ENCODE assay signal across 25 cellular contexts in genomic region chrX:7062276-7062675, GRCh38.
DNase-seq lines count a peak whose midpoint lies in the region; ATAC-seq and TF ChIP-seq lines count a peak whose summit lies in the region.
"Had no signal": no experiment of that assay in that cellular context is flagged by ENCODE, and none has a peak within 500 bp of the region (broad histone marks: within the 10 kb centered on the region; RNA-seq: fewer than 3 reads in every experiment).

No MANE protein-coding gene starts in this region.

- H3K27me3 Mint-ChIP-seq in nephron progenitor cell (ENCODE audit: low read depth, poor library complexity), result peaks cover 4% of the 10 kb centered on the region
- H3K27me3 Mint-ChIP-seq: activated CD4-positive, alpha-beta memory T cell treated with anti-CD3 and anti-CD28 coated beads, Interleukin-2, amount 10 ng/mL, durations not matched to agents 7 days and 5 days; CD4-positive, CD25-positive, alpha-beta regulatory T cell; progenitor cell of endocrine pancreas; T-helper 17 cell had no signal

- peak overlapping the region; percentile 54 for H3K4me3 Mint-ChIP-seq in nephron progenitor cell
- H3K4me3 Mint-ChIP-seq: activated CD4-positive, alpha-beta memory T cell treated with anti-CD3 and anti-CD28 coated beads, Interleukin-2, amount 10 ng/mL, durations not matched to agents 7 days and 5 days; CD4-positive, CD25-positive, alpha-beta regulatory T cell; mesothelial cell of epicardium; neural crest cell; T-helper 17 cell had no signal

- no peak overlapping the region for H3K4me2 ChIP-seq in PC-3 (ENCODE audit: low read length)
- H3K4me2 ChIP-seq: smooth muscle cell had no signal

- intact Hi-C loops in PC-3 (cut with micrococcal nuclease) (no loop called here), tibial artery (cut with DNase I; ENCODE audit: low total_unique reads) (no loop called here)

- H4K20me1 ChIP-seq in PC-3 (ENCODE audit: low read length), result no peaks in the 10 kb centered on the region

- no peaks in the 10 kb centered on the region for H3K9me2 ChIP-seq in PC-3 (replicated peaks; ENCODE audit: low read length)

- H3K9me3 Mint-ChIP-seq in nephron progenitor cell, result peaks cover 49% of the 10 kb centered on the region
- H3K9me3 Mint-ChIP-seq: activated CD4-positive, alpha-beta memory T cell treated with anti-CD3 and anti-CD28 coated beads, Interleukin-2, amount 10 ng/mL, durations not matched to agents 7 days and 5 days had no signal

- no peaks in the 10 kb centered on the region for H3F3A ChIP-seq in PC-3 (ENCODE audit: low read length, unreplicated experiment)

- no peaks in the 10 kb centered on the region for H3K79me2 ChIP-seq in PC-3 (ENCODE audit: low read length)

- POLR2A ChIA-PET in PC-3 (lab: Charles Lee; ENCODE audit: unreplicated experiment), result no interaction called here

- peak; percentile 33 for ATAC-seq in PC-3
- no peak for ATAC-seq in HG03108 (IDR thresholded peaks at IDR 0.05; ENCODE audit: unreplicated experiment)
- ATAC-seq: T-helper 17 cell had no signal

- no peaks in the 10 kb centered on the region for H3K9me3 ChIP-seq in PC-3 (ENCODE audit: low read length)
- H3K9me3 ChIP-seq in tibial artery, result no peaks in the 10 kb centered on the region
- H3K9me3 ChIP-seq: SJSA1, vagina had no signal

- H3K4me3 ChIP-seq in PC-3 (ENCODE audit: low read length), result no peak overlapping the region
- no peak overlapping the region for H3K4me3 ChIP-seq in fibroblast of pulmonary artery (replicated peaks; ENCODE audit: low read depth, low read length)
- no peak overlapping the region for H3K4me3 ChIP-seq in tibial artery
- H3K4me3 ChIP-seq: SJSA1, smooth muscle cell, vagina had no signal

- H2AFZ ChIP-seq in PC-3 (ENCODE audit: low read length), result no peak overlapping the region

- TF ChIP-seq CTCF in PC-3 (conservative IDR thresholded peaks at IDR 0.05; ENCODE audit: low read depth, low read length), result no peak
- no peak for TF ChIP-seq CTCF in fibroblast of pulmonary artery (IDR thresholded peaks at IDR 0.05; ENCODE audit: low read length, missing control alignments)
- no peak for TF ChIP-seq CTCF in nephron progenitor cell (IDR thresholded peaks at IDR 0.05)
- TF ChIP-seq CTCF in tibial artery (IDR thresholded peaks at IDR 0.05), result no peak

- H3K27ac ChIP-seq in PC-3 (ENCODE audit: low read length) (0 out of 2 replicates have a peak overlapping the region, but pooled peaks have one; percentile 20), tibial artery (no peak overlapping the region)
- H3K27ac ChIP-seq: SJSA1, vagina had no signal

- H3K36me3 Mint-ChIP-seq in nephron progenitor cell (ENCODE audit: low read depth), result peaks cover 93% of the 10 kb centered on the region

- DNase-seq in ELF-1 (ENCODE audit: low read depth, low spot score), result peak; percentile 26
- no peak for DNase-seq in PC-3
- peak; percentile 10 for DNase-seq in fibroblast of pulmonary artery (ENCODE audit: low read depth)
- DNase-seq in nephron progenitor cell, result no peak
- no peak for DNase-seq in tibial artery
- DNase-seq in A172 (ENCODE audit: low spot score), result no peak
- no peak for DNase-seq in NCI-H2171 (lab: John Stamatoyannopoulos, UW)
- DNase-seq: activated CD4-positive, alpha-beta memory T cell treated with anti-CD3 and anti-CD28 coated beads, Interleukin-2, amount 10 ng/mL, durations not matched to agents 7 days and 5 days; amniotic stem cell; CD4-positive, CD25-positive, alpha-beta regulatory T cell; DMS53; effector CD8-positive, alpha-beta T cell; hippocampal formation; KG1; NCI-H1436 treated with DMSO at 0.1 percent for 48 hours; NCI-H774; stimulated activated CD4-positive, alpha-beta T cell treated with anti-CD3 and anti-CD28 coated beads, Interleukin-4, amount 100 ng/mL, for 24 hours; T-helper 17 cell had no signal

- H3K27me3 ChIP-seq in PC-3 (ENCODE audit: low read length) (no peaks in the 10 kb centered on the region), tibial artery (no peaks in the 10 kb centered on the region)
- H3K27me3 ChIP-seq: SJSA1, vagina had no signal

- peaks cover 17% of the 10 kb centered on the region for H3K4me1 Mint-ChIP-seq in nephron progenitor cell

- H3K9ac ChIP-seq in PC-3 (ENCODE audit: low read length), result no peak overlapping the region

- BruUV-seq in PC-3 (replicated peaks; lab: Mats Ljungman, UMichigan), result no TSS peak

- H3K27ac Mint-ChIP-seq in nephron progenitor cell, result peak overlapping the region; percentile 72
- H3K27ac Mint-ChIP-seq: activated CD4-positive, alpha-beta memory T cell treated with anti-CD3 and anti-CD28 coated beads, Interleukin-2, amount 10 ng/mL, durations not matched to agents 7 days and 5 days; CD4-positive, CD25-positive, alpha-beta regulatory T cell; mesothelial cell of epicardium; progenitor cell of endocrine pancreas; T-helper 17 cell had no signal

- CTCF ChIA-PET in PC-3 (lab: Charles Lee), result no interaction called here

- no peaks in the 10 kb centered on the region for H3K36me3 ChIP-seq in PC-3 (ENCODE audit: low read depth, low read length)
- peaks cover 0 to 17% (median 0%) of the 10 kb centered on the region in 3 donors for H3K36me3 ChIP-seq in tibial artery
- H3K36me3 ChIP-seq: SJSA1, vagina had no signal

- H3K4me1 ChIP-seq in PC-3 (ENCODE audit: insufficient read depth, low read length) (peaks cover 12% of the 10 kb centered on the region), tibial artery (no peaks in the 10 kb centered on the region)
- H3K4me1 ChIP-seq: SJSA1 had no signal

Comparison
In these comparisons a context has a peak if more than half of its experiments do, and no peak if none do; other contexts are left out.
1. DNase-seq: peak in ELF-1 (single experiment) and fibroblast of pulmonary artery (single experiment); none in PC-3 (single experiment), nephron progenitor cell (single experiment), tibial artery (0 of 2), A172 (single experiment) and NCI-H2171 (single experiment).